ENCODE assay signal across 1 cellular context in the genomic region with DNA sequence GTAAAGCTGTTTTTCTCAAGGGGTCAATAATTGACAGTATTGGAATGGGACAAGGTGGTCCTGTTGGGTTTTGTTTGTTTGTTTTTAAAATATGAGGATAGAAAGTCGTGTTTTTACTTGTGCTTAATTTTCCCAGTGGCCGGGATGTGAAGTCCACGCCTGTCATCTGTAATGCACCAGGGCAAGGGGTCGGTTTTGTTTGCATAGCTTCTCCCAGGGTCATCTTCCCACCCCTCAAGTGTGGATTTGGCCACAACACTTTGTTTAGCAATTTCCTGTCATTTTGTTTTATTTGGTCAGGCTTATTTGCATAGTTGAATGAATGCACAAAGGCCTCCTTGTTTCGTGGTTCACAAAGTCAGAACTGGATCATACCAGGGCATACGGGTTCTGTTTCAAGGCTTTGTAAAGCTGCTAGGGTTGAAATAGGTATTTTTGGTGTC.
TF ChIP-seq lines count a peak whose summit lies in the region.

No MANE protein-coding gene starts in this region.

TF ChIP-seq in SK-N-SH treated with all-trans-retinoic acid at 6 μM for 48 hours, 23 proteins besides CTCF, POLR2A, EP300 and RAD21 (continued from another document):
- TF ChIP-seq, protein P1, sequence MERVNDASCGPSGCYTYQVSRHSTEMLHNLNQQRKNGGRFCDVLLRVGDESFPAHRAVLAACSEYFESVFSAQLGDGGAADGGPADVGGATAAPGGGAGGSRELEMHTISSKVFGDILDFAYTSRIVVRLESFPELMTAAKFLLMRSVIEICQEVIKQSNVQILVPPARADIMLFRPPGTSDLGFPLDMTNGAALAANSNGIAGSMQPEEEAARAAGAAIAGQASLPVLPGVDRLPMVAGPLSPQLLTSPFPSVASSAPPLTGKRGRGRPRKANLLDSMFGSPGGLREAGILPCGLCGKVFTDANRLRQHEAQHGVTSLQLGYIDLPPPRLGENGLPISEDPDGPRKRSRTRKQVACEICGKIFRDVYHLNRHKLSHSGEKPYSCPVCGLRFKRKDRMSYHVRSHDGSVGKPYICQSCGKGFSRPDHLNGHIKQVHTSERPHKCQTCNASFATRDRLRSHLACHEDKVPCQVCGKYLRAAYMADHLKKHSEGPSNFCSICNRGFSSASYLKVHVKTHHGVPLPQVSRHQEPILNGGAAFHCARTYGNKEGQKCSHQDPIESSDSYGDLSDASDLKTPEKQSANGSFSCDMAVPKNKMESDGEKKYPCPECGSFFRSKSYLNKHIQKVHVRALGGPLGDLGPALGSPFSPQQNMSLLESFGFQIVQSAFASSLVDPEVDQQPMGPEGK (CRISPR knock-in tag; IDR thresholded peaks at IDR 0.05; ENCODE audit: borderline replicate concordance): no peak
- no peak for TF ChIP-seq TOX (CRISPR knock-in tag; IDR thresholded peaks at IDR 0.05; ENCODE audit: borderline replicate concordance)
TF ChIP-seq in SK-N-SH treated with all-trans-retinoic acid at 6 μM for 48 hours: peak in this region for 0.
